ENCODE assay signal across 1 cellular context in the genomic region with DNA sequence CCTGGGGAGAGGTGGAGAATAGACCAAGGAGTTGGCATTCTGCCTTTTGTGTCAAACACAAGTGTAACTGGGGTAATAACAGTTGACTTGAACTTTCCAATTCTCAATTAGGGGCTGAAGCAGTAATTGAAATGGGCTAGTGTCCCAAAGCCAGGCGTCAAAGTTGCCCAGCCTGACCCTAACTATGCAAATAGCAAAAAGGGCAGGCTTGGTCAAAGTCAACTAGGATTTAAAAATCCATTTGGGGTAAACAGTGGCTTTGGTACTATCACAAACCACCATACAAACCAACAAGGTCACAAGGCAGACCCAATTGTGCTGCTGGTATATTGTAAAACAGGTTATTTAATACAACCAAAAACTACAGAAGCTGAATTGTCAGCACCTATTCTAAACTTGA.
TF ChIP-seq lines count a peak whose summit lies in the region.

No MANE protein-coding gene starts in this region.

TF ChIP-seq in GM23338, 12 proteins besides CTCF, POLR2A, EP300 and RAD21:
- TF ChIP-seq STAT1 (IDR thresholded peaks at IDR 0.05; ENCODE audit: unreplicated experiment) (no peak), ZNF331 (CRISPR knock-in tag; IDR thresholded peaks at IDR 0.05; ENCODE audit: low read depth) (no peak), JUNB (IDR thresholded peaks at IDR 0.05; ENCODE audit: unreplicated experiment) (no peak), CREB1 (CRISPR knock-in tag; IDR thresholded peaks at IDR 0.05; ENCODE audit: low read depth) (no peak), POLR2AphosphoS5 (IDR thresholded peaks at IDR 0.05; ENCODE audit: low read depth) (no peak), ZNF114 (CRISPR knock-in tag; IDR thresholded peaks at IDR 0.05) (no peak), ZNF462 (CRISPR knock-in tag; IDR thresholded peaks at IDR 0.05) (no peak), NANOG (IDR thresholded peaks at IDR 0.05; ENCODE audit: borderline replicate concordance) (no peak), REST (IDR thresholded peaks at IDR 0.05; ENCODE audit: unreplicated experiment) (no peak), EZH2 (IDR thresholded peaks at IDR 0.05; ENCODE audit: low read depth, unreplicated experiment) (no peak), EZH2phosphoT487 (IDR thresholded peaks at IDR 0.05; ENCODE audit: unreplicated experiment) (no peak)
- TF ChIP-seq, protein P1, sequence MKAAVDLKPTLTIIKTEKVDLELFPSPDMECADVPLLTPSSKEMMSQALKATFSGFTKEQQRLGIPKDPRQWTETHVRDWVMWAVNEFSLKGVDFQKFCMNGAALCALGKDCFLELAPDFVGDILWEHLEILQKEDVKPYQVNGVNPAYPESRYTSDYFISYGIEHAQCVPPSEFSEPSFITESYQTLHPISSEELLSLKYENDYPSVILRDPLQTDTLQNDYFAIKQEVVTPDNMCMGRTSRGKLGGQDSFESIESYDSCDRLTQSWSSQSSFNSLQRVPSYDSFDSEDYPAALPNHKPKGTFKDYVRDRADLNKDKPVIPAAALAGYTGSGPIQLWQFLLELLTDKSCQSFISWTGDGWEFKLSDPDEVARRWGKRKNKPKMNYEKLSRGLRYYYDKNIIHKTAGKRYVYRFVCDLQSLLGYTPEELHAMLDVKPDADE (IDR thresholded peaks at IDR 0.05), result no peak
